In the genomic region with DNA sequence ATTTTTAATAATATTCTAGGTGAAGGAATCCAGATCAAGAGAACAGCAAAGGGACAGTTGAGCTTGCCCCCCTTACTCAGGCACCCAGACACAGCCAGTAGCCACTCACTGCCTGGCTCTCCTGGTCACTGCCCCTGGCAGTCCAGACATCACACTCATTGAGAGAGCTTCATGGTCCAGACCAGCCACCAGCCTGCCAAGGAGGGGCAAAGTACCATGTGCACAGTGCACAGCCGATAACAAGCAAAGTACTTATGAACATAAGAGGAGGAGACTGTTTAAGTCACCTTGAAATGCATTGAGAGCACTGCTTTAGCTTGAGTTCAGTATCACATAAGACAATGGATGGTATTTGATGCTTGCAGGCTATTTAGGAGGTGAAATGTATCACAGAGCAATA, we compare ENCODE assay signal across 34 cellular contexts.
"Had no signal": no experiment of that assay in that cellular context is flagged by ENCODE, and none has a peak within 500 bp of the region (broad histone marks: within the 10 kb centered on the region; RNA-seq: fewer than 3 reads in every experiment).

No MANE protein-coding gene starts in this region.

- H3K4me1 ChIP-seq: adrenal gland, body of pancreas, breast epithelium had no signal

- H3K4me3 Mint-ChIP-seq: activated CD4-positive, alpha-beta memory T cell treated with anti-CD3 and anti-CD28 coated beads for 36 hours; activated naive CD4-positive, alpha-beta T cell treated with anti-CD3 and anti-CD28 coated beads for 36 hours; activated T-cell treated with anti-CD3 and anti-CD28 coated beads, Interleukin-2, amount 50 U/mL, for 4 hours; activated T-helper 1 cell treated with anti-CD3 and anti-CD28 coated beads, Interleukin-12 subunit alpha, Interleukin-12 subunit beta, Interleukin-2, Interleukin-4 antibody, amounts not matched to agents 30 ng/mL and 10 ng/mL and 1 ng/mL, durations not matched to agents 14 hours and 24 hours and 36 hours had no signal

- H3K27ac Mint-ChIP-seq: activated B cell treated with CpG ODN at 0.5 μM for 24 hours; activated CD4-positive, alpha-beta memory T cell treated with anti-CD3 and anti-CD28 coated beads for 36 hours; activated naive CD4-positive, alpha-beta T cell treated with anti-CD3 and anti-CD28 coated beads for 36 hours; activated naive CD4-positive, alpha-beta T cell treated with anti-CD3 and anti-CD28 coated beads, Interleukin-2, amount 50 U/mL, for 72 hours; activated T-helper 1 cell treated with anti-CD3 and anti-CD28 coated beads, Interleukin-12 subunit alpha, Interleukin-12 subunit beta, Interleukin-2, Interleukin-4 antibody, amounts not matched to agents 30 ng/mL and 10 ng/mL and 1 ng/mL, durations not matched to agents 14 hours and 24 hours and 36 hours had no signal

- H3K27me3 Mint-ChIP-seq: activated B cell treated with CpG ODN at 0.5 μM for 24 hours, IgD-negative memory B cell had no signal

- H3K9me3 ChIP-seq: adrenal gland, body of pancreas, breast epithelium had no signal

- H3K4me3 ChIP-seq: adrenal gland, body of pancreas, breast epithelium had no signal

- H3K36me3 Mint-ChIP-seq: activated CD4-positive, alpha-beta memory T cell treated with anti-CD3 and anti-CD28 coated beads for 36 hours had no signal

- DNase-seq: activated B cell treated with CpG ODN at 0.5 μM for 24 hours; activated CD4-positive, alpha-beta memory T cell treated with anti-CD3 and anti-CD28 coated beads for 36 hours; activated CD4-positive, alpha-beta T cell treated with anti-CD3 and anti-CD28 coated beads for 4 hours; activated CD4-positive, alpha-beta T cell treated with anti-CD3 and anti-CD28 coated beads, Interleukin-2, amount 50 U/mL, for 1 hour; activated CD4-positive, CD25-positive, alpha-beta regulatory T cell treated with anti-CD3 and anti-CD28 coated beads, Interleukin-2, amount 50 U/mL, for 72 hours; activated CD8-positive, alpha-beta memory T cell treated with anti-CD3 and anti-CD28 coated beads, Interleukin-2, amount 50 U/mL, for 4 hours; activated gamma-delta T cell treated with Interleukin-2 at 50 U/mL for 16 hours; activated naive CD4-positive, alpha-beta T cell treated with anti-CD3 and anti-CD28 coated beads for 36 hours; activated T-cell treated with anti-CD3 and anti-CD28 coated beads for 4 hours; activated T-cell treated with anti-CD3 and anti-CD28 coated beads, Interleukin-2, amount 50 U/mL, for 4 hours; adrenal gland; body of pancreas; Karpas-422; KBM-7; NCI-H1105; NCI-H1417 treated with DMSO at 0.1 percent for 48 hours; NCI-H1694; NCI-H1930; NCI-H2081 treated with DMSO at 0.1 percent for 48 hours; NCI-H226; NCI-H446 treated with DMSO at 0.1 percent for 48 hours; NCI-H524; NCI-H69; SIG-M5; SW 1271; T-helper 1 cell; T-helper 2 cell; T-helper 9 cell had no signal

- H3K9me3 Mint-ChIP-seq: activated B cell treated with CpG ODN at 0.5 μM for 24 hours; activated CD4-positive, alpha-beta memory T cell treated with anti-CD3 and anti-CD28 coated beads for 36 hours; activated naive CD4-positive, alpha-beta T cell treated with anti-CD3 and anti-CD28 coated beads for 36 hours; activated T-helper 1 cell treated with anti-CD3 and anti-CD28 coated beads, Interleukin-12 subunit alpha, Interleukin-12 subunit beta, Interleukin-2, Interleukin-4 antibody, amounts not matched to agents 30 ng/mL and 10 ng/mL and 1 ng/mL, durations not matched to agents 14 hours and 24 hours and 36 hours; IgD-negative memory B cell had no signal

- H3K27me3 ChIP-seq: adrenal gland, body of pancreas, breast epithelium had no signal

- ATAC-seq: activated naive CD4-positive, alpha-beta T cell treated with anti-CD3 and anti-CD28 coated beads, Interleukin-2, amount 50 U/mL, for 72 hours; activated T-cell treated with anti-CD3 and anti-CD28 coated beads, Interleukin-2, amount 50 U/mL, for 4 hours; body of pancreas; Panc1 had no signal

- H3K27ac ChIP-seq: adrenal gland, body of pancreas, breast epithelium, VCaP had no signal

- H3K36me3 ChIP-seq: adrenal gland, breast epithelium had no signal
